Comparison of ENCODE assay signal across 8 cellular contexts in the genomic region with DNA sequence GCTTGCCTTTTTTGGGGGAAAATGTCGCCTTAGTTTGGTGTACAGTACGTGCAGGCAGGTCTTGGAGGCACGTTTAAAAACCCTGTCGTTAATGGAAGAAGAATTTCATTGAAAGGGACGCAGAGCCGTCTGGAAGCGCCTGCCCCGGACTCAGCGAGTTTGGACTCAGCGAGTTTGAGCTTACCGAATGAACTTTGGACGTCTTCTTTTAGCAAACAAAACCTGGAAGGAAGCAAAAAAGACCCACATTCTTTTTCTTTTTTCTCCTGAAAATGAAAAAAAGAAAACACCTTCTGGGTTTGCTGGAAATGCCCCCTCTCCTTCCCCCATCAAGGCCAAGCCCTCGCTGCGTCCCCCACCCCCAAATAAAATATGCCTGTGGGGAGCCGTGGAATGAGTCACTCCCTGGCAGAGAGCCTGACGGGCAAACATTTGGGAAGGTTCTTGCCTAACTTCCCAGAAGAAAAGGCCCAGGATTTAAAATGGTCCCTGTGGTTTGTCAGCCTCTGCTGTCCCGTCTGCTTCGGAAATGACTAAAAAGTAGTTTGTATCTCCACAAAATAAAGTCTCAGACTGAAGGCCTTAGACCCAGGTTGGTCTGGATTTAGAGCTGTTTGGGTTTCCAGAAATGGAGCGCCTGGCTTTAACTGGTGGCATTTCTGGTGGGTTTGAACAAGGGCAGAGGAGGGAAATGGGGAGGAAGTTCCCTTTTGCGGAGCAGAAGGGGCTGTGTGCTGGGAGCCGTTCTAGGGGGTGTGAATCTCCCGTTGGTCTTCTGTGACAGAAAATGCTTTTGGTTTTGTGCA. TPM values are rescaled to one million over a fixed set of nuclear protein-coding genes. Genes with fewer than 3 reads are reported as not detected.
DNase-seq lines count a peak whose midpoint lies in the region; ATAC-seq and TF ChIP-seq lines count a peak whose summit lies in the region.

No MANE protein-coding gene starts in this region.

- peak overlapping the region; percentile 86 for H3K27ac ChIP-seq in 22Rv1

- ATAC-seq in GM18505 (IDR thresholded peaks at IDR 0.05; ENCODE audit: unreplicated experiment) = no peak
- ATAC-seq in SK-N-SH treated with all-trans-retinoic acid at 6 μM for 48 hours = peak; percentile 64
- ATAC-seq in esophagus mucosa = peak; percentile 14
- no peak for ATAC-seq in naive thymus-derived CD8-positive, alpha-beta T cell
- no peak for ATAC-seq in HG03175 (IDR thresholded peaks at IDR 0.05; ENCODE audit: unreplicated experiment)

- POLR2A ChIA-PET in naive thymus-derived CD8-positive, alpha-beta T cell (lab: Charles Lee) = no interaction called here

- peaks cover 15 to 78% (median 52%) of the 10 kb centered on the region in 5 donors for H3K27me3 Mint-ChIP-seq in naive thymus-derived CD8-positive, alpha-beta T cell

- H3K4me1 Mint-ChIP-seq in naive thymus-derived CD8-positive, alpha-beta T cell = peaks cover 9 to 63% (median 19%) of the 10 kb centered on the region in 4 donors

- TF ChIP-seq POLR2A in GM18505 (IDR thresholded peaks at IDR 0.05; ENCODE audit: borderline replicate concordance, extremely low read depth, insufficient read depth, insufficient read length) = peak; percentile 46

- no peak for DNase-seq in naive thymus-derived CD8-positive, alpha-beta T cell
- DNase-seq in GM19240 (ENCODE audit: insufficient read length, low spot score) (no peak), superior temporal gyrus (ENCODE audit: extremely low spot score) (no peak)

- H3K4me3 Mint-ChIP-seq in naive thymus-derived CD8-positive, alpha-beta T cell = peak overlapping the region in 9 of 10 donors; percentile 38 to 95 (median 71)

- TF ChIP-seq CTCF in 22Rv1 (IDR thresholded peaks at IDR 0.05) = no peak

- H3K36me3 Mint-ChIP-seq in naive thymus-derived CD8-positive, alpha-beta T cell = peaks cover 0 to 2% (median 0%) of the 10 kb centered on the region in 3 donors

- peak overlapping the region in 2 of 10 donors; percentile 63 to 77 for H3K27ac Mint-ChIP-seq in naive thymus-derived CD8-positive, alpha-beta T cell

- H3K9me3 Mint-ChIP-seq in naive thymus-derived CD8-positive, alpha-beta T cell = no peaks in the 10 kb centered on the region

TF ChIP-seq in SK-N-SH treated with all-trans-retinoic acid at 6 μM for 48 hours, 23 proteins besides CTCF, POLR2A, EP300 and RAD21:
- no peak for TF ChIP-seq TCF4 (CRISPR knock-in tag; IDR thresholded peaks at IDR 0.05; ENCODE audit: borderline replicate concordance)
- TF ChIP-seq, protein P1, sequence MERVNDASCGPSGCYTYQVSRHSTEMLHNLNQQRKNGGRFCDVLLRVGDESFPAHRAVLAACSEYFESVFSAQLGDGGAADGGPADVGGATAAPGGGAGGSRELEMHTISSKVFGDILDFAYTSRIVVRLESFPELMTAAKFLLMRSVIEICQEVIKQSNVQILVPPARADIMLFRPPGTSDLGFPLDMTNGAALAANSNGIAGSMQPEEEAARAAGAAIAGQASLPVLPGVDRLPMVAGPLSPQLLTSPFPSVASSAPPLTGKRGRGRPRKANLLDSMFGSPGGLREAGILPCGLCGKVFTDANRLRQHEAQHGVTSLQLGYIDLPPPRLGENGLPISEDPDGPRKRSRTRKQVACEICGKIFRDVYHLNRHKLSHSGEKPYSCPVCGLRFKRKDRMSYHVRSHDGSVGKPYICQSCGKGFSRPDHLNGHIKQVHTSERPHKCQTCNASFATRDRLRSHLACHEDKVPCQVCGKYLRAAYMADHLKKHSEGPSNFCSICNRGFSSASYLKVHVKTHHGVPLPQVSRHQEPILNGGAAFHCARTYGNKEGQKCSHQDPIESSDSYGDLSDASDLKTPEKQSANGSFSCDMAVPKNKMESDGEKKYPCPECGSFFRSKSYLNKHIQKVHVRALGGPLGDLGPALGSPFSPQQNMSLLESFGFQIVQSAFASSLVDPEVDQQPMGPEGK (CRISPR knock-in tag; IDR thresholded peaks at IDR 0.05; ENCODE audit: borderline replicate concordance) = peak; percentile 97; the same call in 1 of the 2 replicates
- no peak for TF ChIP-seq ZNF70 (CRISPR knock-in tag; IDR thresholded peaks at IDR 0.05)
- TF ChIP-seq, protein P2, sequence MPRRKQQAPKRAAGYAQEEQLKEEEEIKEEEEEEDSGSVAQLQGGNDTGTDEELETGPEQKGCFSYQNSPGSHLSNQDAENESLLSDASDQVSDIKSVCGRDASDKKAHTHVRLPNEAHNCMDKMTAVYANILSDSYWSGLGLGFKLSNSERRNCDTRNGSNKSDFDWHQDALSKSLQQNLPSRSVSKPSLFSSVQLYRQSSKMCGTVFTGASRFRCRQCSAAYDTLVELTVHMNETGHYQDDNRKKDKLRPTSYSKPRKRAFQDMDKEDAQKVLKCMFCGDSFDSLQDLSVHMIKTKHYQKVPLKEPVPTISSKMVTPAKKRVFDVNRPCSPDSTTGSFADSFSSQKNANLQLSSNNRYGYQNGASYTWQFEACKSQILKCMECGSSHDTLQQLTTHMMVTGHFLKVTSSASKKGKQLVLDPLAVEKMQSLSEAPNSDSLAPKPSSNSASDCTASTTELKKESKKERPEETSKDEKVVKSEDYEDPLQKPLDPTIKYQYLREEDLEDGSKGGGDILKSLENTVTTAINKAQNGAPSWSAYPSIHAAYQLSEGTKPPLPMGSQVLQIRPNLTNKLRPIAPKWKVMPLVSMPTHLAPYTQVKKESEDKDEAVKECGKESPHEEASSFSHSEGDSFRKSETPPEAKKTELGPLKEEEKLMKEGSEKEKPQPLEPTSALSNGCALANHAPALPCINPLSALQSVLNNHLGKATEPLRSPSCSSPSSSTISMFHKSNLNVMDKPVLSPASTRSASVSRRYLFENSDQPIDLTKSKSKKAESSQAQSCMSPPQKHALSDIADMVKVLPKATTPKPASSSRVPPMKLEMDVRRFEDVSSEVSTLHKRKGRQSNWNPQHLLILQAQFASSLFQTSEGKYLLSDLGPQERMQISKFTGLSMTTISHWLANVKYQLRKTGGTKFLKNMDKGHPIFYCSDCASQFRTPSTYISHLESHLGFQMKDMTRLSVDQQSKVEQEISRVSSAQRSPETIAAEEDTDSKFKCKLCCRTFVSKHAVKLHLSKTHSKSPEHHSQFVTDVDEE (CRISPR knock-in tag; IDR thresholded peaks at IDR 0.05) = no peak
- no peak for TF ChIP-seq ZNF8 (CRISPR knock-in tag; IDR thresholded peaks at IDR 0.05)

RNA-seq across cellular contexts. Expression of a gene that starts 1.7 kb away (rescaled TPM):
- total RNA-seq in esophagus mucosa = 11.0 TPM
- total RNA-seq in naive thymus-derived CD8-positive, alpha-beta T cell = 1 to 10 TPM in 1 of 2 experiments, under 1 TPM in 1; 0.83 to 1.2 TPM
- polyA plus RNA-seq in naive thymus-derived CD8-positive, alpha-beta T cell = 1 to 10 TPM in 1 of 3 donors, under 1 TPM in 1, not detected in 1; 0.37 to 1.7 TPM

Comparison
In these comparisons a context has a peak if more than half of its experiments do, and no peak if none do; other contexts are left out.
1. ATAC-seq: peak in SK-N-SH treated with all-trans-retinoic acid at 6 μM for 48 hours (single experiment) and esophagus mucosa (single experiment); none in GM18505 (single experiment), naive thymus-derived CD8-positive, alpha-beta T cell (0 of 2) and HG03175 (single experiment).